ENCODE assay signal across 1 cellular context in genomic region chr1:1420654-1421134, GRCh38.
TF ChIP-seq lines count a peak whose summit lies in the region.

No MANE protein-coding gene starts in this region.

TF ChIP-seq in H1, 55 proteins besides CTCF, POLR2A, EP300 and RAD21:
- no peak for TF ChIP-seq BCL11A (IDR thresholded peaks at IDR 0.05; ENCODE audit: low read depth in 2 of 2, low read length in 2 of 2)
- TF ChIP-seq KDM4A (IDR thresholded peaks at IDR 0.05; ENCODE audit: low read depth, low read length, severe bottlenecking) = no peak
- no peak for TF ChIP-seq GTF2F1 (IDR thresholded peaks at IDR 0.05; ENCODE audit: borderline replicate concordance, low read depth, low read length)
- TF ChIP-seq TBP (IDR thresholded peaks at IDR 0.05; ENCODE audit: low read depth, low read length) = no peak
- TF ChIP-seq KDM5A (IDR thresholded peaks at IDR 0.05; ENCODE audit: low read length) = no peak
- no peak for TF ChIP-seq TCF12 (IDR thresholded peaks at IDR 0.05; ENCODE audit: low read depth, low read length)
- TF ChIP-seq SIX5 (IDR thresholded peaks at IDR 0.05; ENCODE audit: low read depth, low read length) = no peak
- TF ChIP-seq TAF7 (optimal IDR thresholded peaks at IDR 0.05; ENCODE audit: borderline replicate concordance, low read depth, low read length) = no peak
- TF ChIP-seq CHD7 (IDR thresholded peaks at IDR 0.05; ENCODE audit: insufficient replicate concordance, low read length) = no peak
- no peak for TF ChIP-seq CHD1 (IDR thresholded peaks at IDR 0.05; ENCODE audit: low read depth, low read length)
- TF ChIP-seq SP2 (IDR thresholded peaks at IDR 0.05; ENCODE audit: low read length) = no peak
- TF ChIP-seq CBX5 (IDR thresholded peaks at IDR 0.05; ENCODE audit: low read depth, low read length) = no peak
- no peak for TF ChIP-seq SAP30 (IDR thresholded peaks at IDR 0.05; ENCODE audit: insufficient read depth, insufficient replicate concordance, low read length)
- no peak for TF ChIP-seq CHD2 (IDR thresholded peaks at IDR 0.05; ENCODE audit: low read length)
- TF ChIP-seq RNF2 (IDR thresholded peaks at IDR 0.05; ENCODE audit: borderline replicate concordance, low read depth, low read length, missing control alignments, poor library complexity, severe bottlenecking) = no peak
- no peak for TF ChIP-seq HDAC2 (IDR thresholded peaks at IDR 0.05; ENCODE audit: borderline replicate concordance in 1 of 2, low read depth in 2 of 2, low read length in 2 of 2)
- TF ChIP-seq YY1 (IDR thresholded peaks at IDR 0.05; ENCODE audit: low read depth, low read length) = no peak
